Comparison of ENCODE assay signal across 15 cellular contexts in the genomic region with DNA sequence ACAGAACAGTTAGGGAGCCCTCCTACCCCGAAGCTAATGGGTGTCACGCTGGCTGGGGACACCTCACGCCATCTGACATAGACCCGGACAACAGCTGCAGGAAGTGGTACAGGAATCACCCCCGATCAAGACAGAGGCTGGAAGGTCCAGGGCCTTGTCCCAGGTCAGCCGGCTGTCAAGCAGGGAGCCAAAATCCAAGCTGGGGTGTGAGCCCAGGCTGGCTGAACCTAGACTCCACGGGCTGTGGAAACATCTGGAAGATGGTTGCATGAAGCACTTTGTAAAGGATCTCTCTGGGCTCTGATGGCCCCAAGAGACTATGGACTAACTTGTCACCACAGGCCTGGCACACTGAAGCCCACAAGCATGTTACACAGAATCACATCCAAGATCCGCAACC.
DNase-seq lines count a peak whose midpoint lies in the region; ATAC-seq and TF ChIP-seq lines count a peak whose summit lies in the region.
"Had no signal": no experiment of that assay in that cellular context is flagged by ENCODE, and none has a peak within 500 bp of the region (broad histone marks: within the 10 kb centered on the region; RNA-seq: fewer than 3 reads in every experiment).

No MANE protein-coding gene starts in this region.

- peak; percentile 68 for DNase-seq in AG10803 (ENCODE audit: low read depth)
- no peak for DNase-seq in heart left ventricle
- DNase-seq in sigmoid colon, result no peak
- DNase-seq in NCI-H2081 (lab: John Stamatoyannopoulos, UW), result no peak
- no peak for DNase-seq in NCI-H1048 (lab: John Stamatoyannopoulos, UW)
- no peak for DNase-seq in kidney tubule cell (ENCODE audit: low spot score)
- DNase-seq: activated CD4-positive, alpha-beta T cell treated with anti-CD3 and anti-CD28 coated beads, Interleukin-2, amount 50 U/mL, for 4 hours; DND-41; foreskin keratinocyte; Karpas-422; nephron progenitor cell; T-helper 2 cell had no signal

- no peaks in the 10 kb centered on the region for H3K9me3 ChIP-seq in heart left ventricle
- H3K9me3 ChIP-seq in sigmoid colon, result no peaks in the 10 kb centered on the region

- peak overlapping the region in 9 of 12 donors; percentile 7 to 81 (median 29) for H3K27ac ChIP-seq in heart left ventricle
- H3K27ac ChIP-seq in sigmoid colon, result peak overlapping the region; percentile 69 to 92 (median 85)
- H3K27ac ChIP-seq: foreskin keratinocyte, PC-9 had no signal

- no peaks in the 10 kb centered on the region for H3K27me3 Mint-ChIP-seq in activated T-helper 17 cell treated with anti-CD3 and anti-CD28 coated beads, Interleukin-2, amount 50 U/mL, for 72 hours

- 54 to 74% (median 69%) methylated on average over 6 to 8 of the region's 8 CpGs for WGBS in heart left ventricle, 4 donors
- WGBS in sigmoid colon, 2 donors, result 74 to 80% methylated on average over 8 of the region's 8 CpGs

- ATAC-seq in activated T-helper 17 cell treated with anti-CD3 and anti-CD28 coated beads, Interleukin-2, amount 50 U/mL, for 72 hours (replicated peaks), result no peak
- ATAC-seq in heart left ventricle, result peak in 2 of 4 donors; percentile 13
- ATAC-seq in HG02870 (IDR thresholded peaks at IDR 0.05; ENCODE audit: unreplicated experiment), result no peak
- ATAC-seq: foreskin keratinocyte had no signal

- peaks cover 0 to 6% (median 0%) of the 10 kb centered on the region in 9 donors for H3K36me3 ChIP-seq in heart left ventricle
- no peaks in the 10 kb centered on the region for H3K36me3 ChIP-seq in sigmoid colon

- peak overlapping the region; percentile 20 for H3K27ac Mint-ChIP-seq in activated T-helper 17 cell treated with anti-CD3 and anti-CD28 coated beads, Interleukin-2, amount 50 U/mL, for 72 hours

- no peaks in the 10 kb centered on the region for H3K36me3 Mint-ChIP-seq in activated T-helper 17 cell treated with anti-CD3 and anti-CD28 coated beads, Interleukin-2, amount 50 U/mL, for 72 hours (ENCODE audit: low read depth)

- TF ChIP-seq EP300 in sigmoid colon (IDR thresholded peaks at IDR 0.05), result no peak

- intact Hi-C loops in heart left ventricle (cut with DNase I) (no loop called here), sigmoid colon (cut with DNase I) (no loop called here)

- TF ChIP-seq POLR2A in heart left ventricle (IDR thresholded peaks at IDR 0.05) (no peak), sigmoid colon (IDR thresholded peaks at IDR 0.05) (no peak)

- TF ChIP-seq CTCF in AG10803 (conservative IDR thresholded peaks at IDR 0.05; ENCODE audit: low read length) (no peak), heart left ventricle (IDR thresholded peaks at IDR 0.05) (no peak), sigmoid colon (IDR thresholded peaks at IDR 0.05) (no peak)

- H3K9me3 Mint-ChIP-seq in activated T-helper 17 cell treated with anti-CD3 and anti-CD28 coated beads, Interleukin-2, amount 50 U/mL, for 72 hours, result no peaks in the 10 kb centered on the region
- H3K9me3 Mint-ChIP-seq: nephron progenitor cell had no signal

- H3K4me3 ChIP-seq in AG10803 (ENCODE audit: low read length) (peak overlapping the region; percentile 5; the same call in 1 of the 2 replicates), heart left ventricle (no peak overlapping the region), sigmoid colon (peak overlapping the region in 2 of 4 donors; percentile 23 to 31)
- H3K4me3 ChIP-seq: PC-9 had no signal

- H3K27me3 ChIP-seq in heart left ventricle (no peaks in the 10 kb centered on the region), sigmoid colon (no peaks in the 10 kb centered on the region)
- H3K27me3 ChIP-seq: foreskin keratinocyte had no signal

- H3K4me1 ChIP-seq in heart left ventricle, result peaks cover 13 to 87% (median 75%) of the 10 kb centered on the region in 12 donors
- H3K4me1 ChIP-seq in sigmoid colon, result peaks cover 0 to 89% (median 88%) of the 10 kb centered on the region in 4 donors

- H3K4me1 Mint-ChIP-seq in activated T-helper 17 cell treated with anti-CD3 and anti-CD28 coated beads, Interleukin-2, amount 50 U/mL, for 72 hours, result peaks cover 6% of the 10 kb centered on the region

- no peak overlapping the region for H3K4me3 Mint-ChIP-seq in activated T-helper 17 cell treated with anti-CD3 and anti-CD28 coated beads, Interleukin-2, amount 50 U/mL, for 72 hours
- H3K4me3 Mint-ChIP-seq: nephron progenitor cell had no signal
